21 cellular contexts compared by ENCODE assay signal in the genomic region with DNA sequence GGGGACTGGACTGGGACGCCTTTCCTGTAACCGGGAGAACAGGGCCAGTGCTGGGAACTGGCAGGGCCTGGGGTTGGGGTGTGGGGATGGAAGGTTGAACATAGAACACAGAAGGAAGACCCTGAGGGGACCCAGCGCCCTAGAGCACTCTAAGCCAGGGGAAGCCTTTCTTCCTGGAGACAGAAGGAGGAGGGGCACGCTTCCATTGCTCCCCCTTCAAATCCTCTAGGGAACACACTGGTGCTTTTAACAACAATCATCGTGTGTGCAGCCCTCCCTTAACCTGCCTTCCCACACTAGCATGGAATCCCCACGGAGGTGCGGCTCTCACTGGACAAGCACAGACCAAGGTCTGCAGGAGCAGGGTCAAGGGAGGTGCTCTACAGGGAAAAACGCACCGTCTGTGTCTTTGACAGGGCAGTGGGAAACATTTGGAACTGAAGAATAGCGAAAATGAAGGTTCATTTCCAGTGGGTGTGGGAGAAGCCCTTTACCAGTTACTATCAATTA.
DNase-seq lines count a peak whose midpoint lies in the region; ATAC-seq, FAIRE-seq and TF ChIP-seq lines count a peak whose summit lies in the region.
"Had no signal": no experiment of that assay in that cellular context is flagged by ENCODE, and none has a peak within 500 bp of the region (broad histone marks: within the 10 kb centered on the region; RNA-seq: fewer than 3 reads in every experiment).

No MANE protein-coding gene starts in this region.

- FAIRE-seq in astrocyte (lab: Jason Lieb, UNC), result no peak
- FAIRE-seq: bronchial epithelial cell, GM19239 had no signal

- H3K9me3 ChIP-seq in astrocyte (ENCODE audit: insufficient read depth, low read depth, low read length), result no peaks in the 10 kb centered on the region
- H3K9me3 ChIP-seq in neural progenitor cell (ENCODE audit: low read depth), result no peaks in the 10 kb centered on the region
- no peaks in the 10 kb centered on the region for H3K9me3 ChIP-seq in testis
- H3K9me3 ChIP-seq: SJSA1 had no signal

- H3K4me2 ChIP-seq in astrocyte (ENCODE audit: low read length) (peak overlapping the region; percentile 28), neural progenitor cell (peak overlapping the region; percentile 50)

- intact Hi-C loops in Right ventricle myocardium superior (cut with DNase I), result no loop called here
- intact Hi-C loops in testis (cut with DNase I; ENCODE audit: low total_unique reads), result no loop called here

- H3K36me3 ChIP-seq in astrocyte (ENCODE audit: insufficient read depth, low read length) (no peaks in the 10 kb centered on the region), neural progenitor cell (no peaks in the 10 kb centered on the region), testis (ENCODE audit: low read depth, missing control alignments) (no peaks in the 10 kb centered on the region)
- H3K36me3 ChIP-seq: SJSA1 had no signal

- peaks cover 11% of the 10 kb centered on the region for H3K4me1 ChIP-seq in astrocyte (ENCODE audit: insufficient read depth, low read length)
- H3K4me1 ChIP-seq in neural progenitor cell, result peaks cover 59% of the 10 kb centered on the region
- peaks cover 6% of the 10 kb centered on the region for H3K4me1 ChIP-seq in testis

- H3K27me3 ChIP-seq in astrocyte (ENCODE audit: insufficient read depth, low read length), result no peaks in the 10 kb centered on the region
- H3K27me3 ChIP-seq in neural progenitor cell, result no peaks in the 10 kb centered on the region
- H3K27me3 ChIP-seq in testis, result no peaks in the 10 kb centered on the region
- H3K27me3 ChIP-seq: SJSA1 had no signal

- peak overlapping the region; percentile 42 for H2AFZ ChIP-seq in astrocyte (ENCODE audit: low read depth, low read length)
- peak overlapping the region; percentile 53 for H2AFZ ChIP-seq in neural progenitor cell (replicated peaks)

- ATAC-seq in Right ventricle myocardium superior (ENCODE audit: poor library complexity) (peak; percentile 73), GM21447 (IDR thresholded peaks at IDR 0.05; ENCODE audit: unreplicated experiment) (no peak)
- ATAC-seq: natural killer cell treated with Interleukin-12 subunit alpha and Interleukin-12 subunit beta and Interleukin-15 and Interleukin-18, amount 100 ng/mL, for 72 hours; PC-3; stimulated activated naive CD8-positive, alpha-beta T cell treated with anti-CD3 and anti-CD28 coated beads, Interleukin-15, amount 100 ng/mL, for 72 hours had no signal

- H3K79me2 ChIP-seq in astrocyte (ENCODE audit: insufficient read depth, low read length), result no peaks in the 10 kb centered on the region
- H3K79me2 ChIP-seq in neural progenitor cell (ENCODE audit: low read depth), result no peaks in the 10 kb centered on the region

- H3K9me3 Mint-ChIP-seq in astrocyte (ENCODE audit: unreplicated experiment), result no peaks in the 10 kb centered on the region
- H3K9me3 Mint-ChIP-seq in neural progenitor cell, result peaks cover 7% of the 10 kb centered on the region
- H3K9me3 Mint-ChIP-seq: activated naive CD8-positive, alpha-beta T cell treated with anti-CD3 and anti-CD28 coated beads, Interleukin-2, amount 10 ng/mL, durations not matched to agents 7 days and 5 days; natural killer cell treated with Interleukin-12 subunit alpha and Interleukin-12 subunit beta and Interleukin-15 and Interleukin-18, amount 100 ng/mL, for 72 hours; stimulated activated naive CD8-positive, alpha-beta T cell treated with anti-CD3 and anti-CD28 coated beads, Interleukin-15, amount 100 ng/mL, for 72 hours had no signal

- H3K27ac ChIP-seq in astrocyte (ENCODE audit: low read depth, low read length), result no peak overlapping the region
- H3K27ac ChIP-seq in neural progenitor cell, result peak overlapping the region; percentile 61
- peak overlapping the region in 1 of 2 donors; percentile 30 for H3K27ac ChIP-seq in testis

- H3K4me3 ChIP-seq in astrocyte (ENCODE audit: insufficient read depth, low read depth, low read length) (no peak overlapping the region), neural progenitor cell (no peak overlapping the region), testis (no peak overlapping the region)
- H3K4me3 ChIP-seq: lung, SJSA1 had no signal

- H4K20me1 ChIP-seq in astrocyte (ENCODE audit: insufficient read depth, low read length), result no peaks in the 10 kb centered on the region
- no peaks in the 10 kb centered on the region for H4K20me1 ChIP-seq in neural progenitor cell (ENCODE audit: low read depth)

- 29 to 36% methylated on average over 10 of the region's 10 CpGs for WGBS in testis, 2 donors

- H3K27ac Mint-ChIP-seq in astrocyte (ENCODE audit: unreplicated experiment) (no peak overlapping the region), neural progenitor cell (peak overlapping the region; percentile 82)
- H3K27ac Mint-ChIP-seq: activated naive CD8-positive, alpha-beta T cell treated with anti-CD3 and anti-CD28 coated beads, Interleukin-2, amount 10 ng/mL, durations not matched to agents 7 days and 5 days; natural killer cell treated with Interleukin-12 subunit alpha and Interleukin-12 subunit beta and Interleukin-15 and Interleukin-18, amount 100 ng/mL, for 72 hours; stimulated activated naive CD8-positive, alpha-beta T cell treated with anti-CD3 and anti-CD28 coated beads, Interleukin-15, amount 100 ng/mL, for 72 hours had no signal

- H3K36me3 Mint-ChIP-seq in astrocyte (ENCODE audit: low read depth, unreplicated experiment) (no peaks in the 10 kb centered on the region), neural progenitor cell (no peaks in the 10 kb centered on the region)
- H3K36me3 Mint-ChIP-seq: activated naive CD8-positive, alpha-beta T cell treated with anti-CD3 and anti-CD28 coated beads, Interleukin-2, amount 10 ng/mL, durations not matched to agents 7 days and 5 days had no signal

- H3K27me3 Mint-ChIP-seq in astrocyte (ENCODE audit: low read depth, unreplicated experiment) (peaks cover 4% of the 10 kb centered on the region), neural progenitor cell (ENCODE audit: insufficient read depth, low read depth) (peaks cover 10% of the 10 kb centered on the region)

- H3K4me3 Mint-ChIP-seq in astrocyte (ENCODE audit: unreplicated experiment) (no peak overlapping the region), neural progenitor cell (peak overlapping the region; percentile 67)
- H3K4me3 Mint-ChIP-seq: activated naive CD8-positive, alpha-beta T cell treated with anti-CD3 and anti-CD28 coated beads, Interleukin-2, amount 10 ng/mL, durations not matched to agents 7 days and 5 days; natural killer cell treated with Interleukin-12 subunit alpha and Interleukin-12 subunit beta and Interleukin-15 and Interleukin-18, amount 100 ng/mL, for 72 hours; stimulated activated naive CD8-positive, alpha-beta T cell treated with anti-CD3 and anti-CD28 coated beads, Interleukin-15, amount 100 ng/mL, for 72 hours had no signal

- DNase-seq in astrocyte (ENCODE audit: low read depth) (no peak), Right ventricle myocardium superior (peak; percentile 70), neural progenitor cell (ENCODE audit: low spot score) (peak; percentile 21), testis (peak; percentile 52), ureter (ENCODE audit: low spot score) (no peak), NCI-H187 (lab: John Stamatoyannopoulos, UW) (no peak)
- DNase-seq: activated CD4-positive, CD25-positive, alpha-beta regulatory T cell; activated CD8-positive, alpha-beta memory T cell treated with anti-CD3 and anti-CD28 coated beads for 24 hours; activated naive CD8-positive, alpha-beta T cell treated with anti-CD3 and anti-CD28 coated beads, Interleukin-2, amount 10 ng/mL, durations not matched to agents 7 days and 5 days; EL; Karpas-422; NCI-H1105; NCI-H2171; PC-3; stimulated activated naive CD8-positive, alpha-beta T cell treated with anti-CD3 and anti-CD28 coated beads, Interleukin-15, amount 100 ng/mL, for 72 hours had no signal

- H3F3A ChIP-seq in neural progenitor cell (ENCODE audit: low read depth), result peaks cover 44% of the 10 kb centered on the region

- H3K4me1 Mint-ChIP-seq in astrocyte (ENCODE audit: low read depth, unreplicated experiment) (peaks cover 5% of the 10 kb centered on the region), neural progenitor cell (peaks cover 64% of the 10 kb centered on the region)
- H3K4me1 Mint-ChIP-seq: activated naive CD8-positive, alpha-beta T cell treated with anti-CD3 and anti-CD28 coated beads, Interleukin-2, amount 10 ng/mL, durations not matched to agents 7 days and 5 days had no signal

- H3K9ac ChIP-seq in astrocyte (ENCODE audit: low read length) (no peak overlapping the region), neural progenitor cell (no peak overlapping the region)

- TF ChIP-seq CTCF in astrocyte (IDR thresholded peaks at IDR 0.05; ENCODE audit: insufficient read depth, low read depth, low read length) (no peak), neural progenitor cell (IDR thresholded peaks at IDR 0.05) (no peak), testis (IDR thresholded peaks at IDR 0.05) (no peak)

- no peak for TF ChIP-seq POLR2A in testis (IDR thresholded peaks at IDR 0.05)

Comparison
In these comparisons a context has a peak if more than half of its experiments do, and no peak if none do; other contexts are left out.
1. DNase-seq: peak in Right ventricle myocardium superior (single experiment), neural progenitor cell (single experiment) and testis (single experiment); none in astrocyte (single experiment), ureter (single experiment) and NCI-H187 (0 of 2).